20 cellular contexts compared by ENCODE assay signal in the genomic region with DNA sequence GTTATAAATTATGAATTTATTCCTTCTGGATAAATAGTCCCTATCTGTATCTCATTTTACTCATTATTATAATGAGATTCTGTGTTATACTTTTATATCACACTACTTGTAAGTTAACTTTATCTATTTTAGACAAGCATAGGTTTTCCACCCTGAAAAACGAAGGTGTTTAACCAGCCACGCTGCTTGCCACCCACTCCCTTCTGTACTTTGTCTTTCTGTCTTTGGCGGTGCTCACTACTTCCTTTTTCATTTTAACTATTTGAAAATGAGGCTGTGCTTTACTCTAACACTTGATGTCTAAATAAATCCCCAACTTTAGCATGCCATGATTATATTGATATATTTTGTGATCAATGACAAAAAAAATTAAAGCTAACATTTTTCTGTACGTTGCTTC.
DNase-seq lines count a peak whose midpoint lies in the region; ATAC-seq lines count a peak whose summit lies in the region.
"Had no signal": no experiment of that assay in that cellular context is flagged by ENCODE, and none has a peak within 500 bp of the region (broad histone marks: within the 10 kb centered on the region; RNA-seq: fewer than 3 reads in every experiment).

No MANE protein-coding gene starts in this region.

- no peak overlapping the region for H2BK5ac ChIP-seq in neuronal stem cell (ENCODE audit: low read length)

- H2BK120ac ChIP-seq in neuronal stem cell (ENCODE audit: low read depth, low read length), result no peak overlapping the region

- H3K4me2 ChIP-seq in neuronal stem cell (ENCODE audit: insufficient read depth, low read length, poor library complexity, severe bottlenecking), result no peak overlapping the region
- H3K4me2 ChIP-seq: A549; BLaER1 treated with 17β-estradiol and CSF1 and Interleukin-3, amounts not matched to agents 10 nM and 100 nM had no signal

- no peaks in the 10 kb centered on the region for H3K36me3 ChIP-seq in neuronal stem cell (replicated peaks in 1 of 2; ENCODE audit: control insufficient read depth in 2 of 2, insufficient read depth in 2 of 2, low read length in 2 of 2)
- H3K36me3 ChIP-seq: BLaER1 treated with 17β-estradiol and CSF1 and Interleukin-3, amounts not matched to agents 10 nM and 100 nM had no signal

- no peak overlapping the region for H2AK5ac ChIP-seq in neuronal stem cell (ENCODE audit: low read depth, low read length)

- H3K79me1 ChIP-seq in neuronal stem cell (ENCODE audit: low read depth, low read length), result no peaks in the 10 kb centered on the region

- H2BK12ac ChIP-seq in neuronal stem cell (ENCODE audit: low read length), result no peak overlapping the region

- no peak overlapping the region for H3K4ac ChIP-seq in neuronal stem cell (ENCODE audit: low read length)

- H3K27ac ChIP-seq in neuronal stem cell (replicated peaks; ENCODE audit: low read length), result no peak overlapping the region
- H3K27ac ChIP-seq: 22Rv1; A549; BLaER1 treated with 17β-estradiol and CSF1 and Interleukin-3, amounts not matched to agents 10 nM and 100 nM; C4-2B had no signal

- no peak overlapping the region for H3K18ac ChIP-seq in neuronal stem cell (ENCODE audit: low read length)

- no peak overlapping the region for H3K14ac ChIP-seq in neuronal stem cell (ENCODE audit: low read length)

- DNase-seq in NCI-H82 (lab: John Stamatoyannopoulos, UW) (peak; percentile 14), NCI-H82 treated with DMSO at 0.1 percent for 48 hours (lab: John Stamatoyannopoulos, UW; ENCODE audit: unreplicated experiment) (no peak), OCI-M1 (lab: John Stamatoyannopoulos, UW) (peak; percentile 1), neuronal stem cell (ENCODE audit: low spot score) (no peak), SKM-1 (lab: John Stamatoyannopoulos, UW; ENCODE audit: unreplicated experiment) (no peak)
- DNase-seq in activated naive CD4-positive, alpha-beta T cell treated with anti-CD3 and anti-CD28 coated beads, Interleukin-2, amount 50 U/mL, for 72 hours (ENCODE audit: low spot score in 2 of 2), result no peak
- DNase-seq: AML-193; Caco-2; Calu3; CD4-positive, alpha-beta T cell; CD8-positive, alpha-beta T cell; DND-41; EL; GDM1 had no signal

- no peaks in the 10 kb centered on the region for H3K36me3 Mint-ChIP-seq in activated naive CD4-positive, alpha-beta T cell treated with anti-CD3 and anti-CD28 coated beads, Interleukin-2, amount 50 U/mL, for 72 hours
- H3K36me3 Mint-ChIP-seq: CD8-positive, alpha-beta T cell had no signal

- no peaks in the 10 kb centered on the region for H3K27me3 ChIP-seq in neuronal stem cell (ENCODE audit: control insufficient read depth in 3 of 3, insufficient read depth in 3 of 3, low read depth in 1 of 3, low read length in 3 of 3)
- H3K27me3 ChIP-seq: BLaER1 treated with 17β-estradiol and CSF1 and Interleukin-3, amounts not matched to agents 10 nM and 100 nM had no signal

- no peak overlapping the region for H3K4me3 ChIP-seq in neuronal stem cell (ENCODE audit: low read length in 2 of 2)
- H3K4me3 ChIP-seq: A549; BLaER1 treated with 17β-estradiol and CSF1 and Interleukin-3, amounts not matched to agents 10 nM and 100 nM; GM12878 had no signal

- no peak for ATAC-seq in activated naive CD4-positive, alpha-beta T cell treated with anti-CD3 and anti-CD28 coated beads, Interleukin-2, amount 50 U/mL, for 72 hours
- ATAC-seq: A549; CD8-positive, alpha-beta T cell; GM12878 had no signal

- H3K9me3 ChIP-seq in neuronal stem cell (replicated peaks in 1 of 2; ENCODE audit: control insufficient read depth in 2 of 2, insufficient read depth in 1 of 2, low read depth in 1 of 2, low read length in 2 of 2), result no peaks in the 10 kb centered on the region
- H3K9me3 ChIP-seq: A549, Caco-2 had no signal

- H4K91ac ChIP-seq in neuronal stem cell (ENCODE audit: low read depth, low read length, poor library complexity), result no peak overlapping the region

- WGBS in neuronal stem cell (ENCODE audit: extremely low coverage in 2 of 2, insufficient read length in 2 of 2, insufficient replicate concordance in 1 of 2), 2 donors, result no CpG with 5 or more reads among the region's 4 CpGs

- H2AFZ ChIP-seq in neuronal stem cell (ENCODE audit: low read length), result peak overlapping the region; percentile 49

- no peak overlapping the region for H3K27ac Mint-ChIP-seq in activated naive CD4-positive, alpha-beta T cell treated with anti-CD3 and anti-CD28 coated beads, Interleukin-2, amount 50 U/mL, for 72 hours
- H3K27ac Mint-ChIP-seq: B cell; CD4-positive, alpha-beta T cell; CD8-positive, alpha-beta T cell had no signal

- peaks cover 0 to 3% of the 10 kb centered on the region in 2 donors for H3K9me3 Mint-ChIP-seq in activated naive CD4-positive, alpha-beta T cell treated with anti-CD3 and anti-CD28 coated beads, Interleukin-2, amount 50 U/mL, for 72 hours
- H3K9me3 Mint-ChIP-seq: CD4-positive, alpha-beta T cell had no signal

- H3K9ac ChIP-seq in neuronal stem cell (ENCODE audit: low read depth, low read length, poor library complexity), result no peak overlapping the region
- H3K9ac ChIP-seq: BLaER1 treated with 17β-estradiol and CSF1 and Interleukin-3, amounts not matched to agents 10 nM and 100 nM had no signal

- H2BK15ac ChIP-seq in neuronal stem cell (ENCODE audit: low read length), result no peak overlapping the region

- H3K23ac ChIP-seq in neuronal stem cell (ENCODE audit: low read depth, low read length, poor library complexity), result no peak overlapping the region

- H3K4me1 ChIP-seq in neuronal stem cell (ENCODE audit: control insufficient read depth in 2 of 2, insufficient read depth in 1 of 2, low read depth in 1 of 2, low read length in 2 of 2), result peaks cover 0 to 2% of the 10 kb centered on the region in 2 donors
- H3K4me1 ChIP-seq: A549, Caco-2 had no signal

- no peak overlapping the region for H4K8ac ChIP-seq in neuronal stem cell (ENCODE audit: low read depth, low read length)

Comparison
In these comparisons a context has a peak if more than half of its experiments do, and no peak if none do; other contexts are left out.
1. DNase-seq: peak in NCI-H82 (single experiment) and OCI-M1 (single experiment); none in NCI-H82 treated with DMSO at 0.1 percent for 48 hours (single experiment), neuronal stem cell (single experiment), activated naive CD4-positive, alpha-beta T cell treated with anti-CD3 and anti-CD28 coated beads, Interleukin-2, amount 50 U/mL, for 72 hours (0 of 2) and SKM-1 (single experiment).